In genomic region chr7:23334482-23335056, GRCh38 we compare ENCODE assay signal across 9 cellular contexts. TPM values are rescaled to one million over a fixed set of nuclear protein-coding genes. Genes with fewer than 3 reads are reported as not detected.
A peak's percentile ranks its signal among the peaks of the same experiment; 100 is the strongest.
DNase-seq lines count a peak whose midpoint lies in the region; ATAC-seq and TF ChIP-seq lines count a peak whose summit lies in the region.
"Had no signal": no experiment of that assay in that cellular context is flagged by ENCODE, and none has a peak within 500 bp of the region (broad histone marks: within the 10 kb centered on the region; RNA-seq: fewer than 3 reads in every experiment).

No MANE protein-coding gene starts in this region.

- H3K27ac ChIP-seq in AG04450 (ENCODE audit: low read depth, low read length) (peak overlapping the region; percentile 12), liver (ENCODE audit: low read depth in 1 of 2, low read length in 2 of 2) (peak overlapping the region in 1 of 2 donors; percentile 15)

- H3K9me3 Mint-ChIP-seq in brain: peaks cover 0 to 8% (median 0%) of the 10 kb centered on the region in 5 experiments
- H3K9me3 Mint-ChIP-seq in activated CD4-positive, alpha-beta memory T cell treated with anti-CD3 and anti-CD28 coated beads for 36 hours: peaks cover 2% of the 10 kb centered on the region
- H3K9me3 Mint-ChIP-seq: T-helper 2 cell treated with Interferon-gamma antibody and Interleukin-4, amounts not matched to agents 5 μg/mL and 100 μg/mL, for 36 hours had no signal

- peak overlapping the region in 4 of 5 experiments; percentile 22 to 85 (median 78) for H3K27ac Mint-ChIP-seq in brain
- no peak overlapping the region for H3K27ac Mint-ChIP-seq in activated CD4-positive, alpha-beta memory T cell treated with anti-CD3 and anti-CD28 coated beads for 36 hours
- H3K27ac Mint-ChIP-seq: T-helper 2 cell treated with Interferon-gamma antibody and Interleukin-4, amounts not matched to agents 5 μg/mL and 100 μg/mL, for 36 hours had no signal

- H3K9me3 ChIP-seq in AG04450 (ENCODE audit: control insufficient read depth, insufficient read depth, low read length) (peaks cover 6% of the 10 kb centered on the region; the same call in 1 of the 2 replicates), liver (ENCODE audit: control insufficient read depth in 4 of 4, low read length in 3 of 4) (no peaks in the 10 kb centered on the region)

- peak in 1 of 2 donors; percentile 35 for TF ChIP-seq RAD21 in liver (IDR thresholded peaks at IDR 0.05)

- CTCF ChIA-PET in AG04450 (lab: Charles Lee): no interaction called here
- CTCF ChIA-PET in activated CD4-positive, alpha-beta memory T cell treated with anti-CD3 and anti-CD28 coated beads for 36 hours (lab: Charles Lee): no interaction called here

- ATAC-seq in GM18520 (IDR thresholded peaks at IDR 0.05; ENCODE audit: unreplicated experiment): no peak

- peak overlapping the region in 1 of 5 experiments; percentile 26 for H3K4me3 Mint-ChIP-seq in brain
- no peak overlapping the region for H3K4me3 Mint-ChIP-seq in activated CD4-positive, alpha-beta memory T cell treated with anti-CD3 and anti-CD28 coated beads for 36 hours
- H3K4me3 Mint-ChIP-seq: T-helper 2 cell treated with Interferon-gamma antibody and Interleukin-4, amounts not matched to agents 5 μg/mL and 100 μg/mL, for 36 hours had no signal

- POLR2A ChIA-PET in AG04450 (lab: Yijun Ruan, JAX): interaction anchor here (1.0 to 2.1 kb wide), 3 partner anchors 9 to 23 kb away, joined by 3 to 8 read pairs (median 3); no protein-coding TSS in a partner anchor
- POLR2A ChIA-PET in activated CD4-positive, alpha-beta memory T cell treated with anti-CD3 and anti-CD28 coated beads for 36 hours (lab: Charles Lee): no interaction called here

- intact Hi-C loops in activated CD4-positive, alpha-beta memory T cell treated with anti-CD3 and anti-CD28 coated beads for 36 hours (cut with micrococcal nuclease): no loop called here

- H3K27me3 ChIP-seq in AG04450 (ENCODE audit: control insufficient read depth, insufficient read depth, low read length) (no peaks in the 10 kb centered on the region), liver (ENCODE audit: control insufficient read depth in 4 of 4, insufficient read depth in 4 of 4, low read length in 3 of 4) (no peaks in the 10 kb centered on the region)

- peaks cover 91% of the 10 kb centered on the region for H3K36me3 Mint-ChIP-seq in brain
- peaks cover 2% of the 10 kb centered on the region for H3K36me3 Mint-ChIP-seq in activated CD4-positive, alpha-beta memory T cell treated with anti-CD3 and anti-CD28 coated beads for 36 hours

- no peak overlapping the region for H3K9ac ChIP-seq in liver (ENCODE audit: low read depth in 1 of 2, low read length in 2 of 2)

- H3K4me1 Mint-ChIP-seq in brain: peaks cover 31% of the 10 kb centered on the region
- no peaks in the 10 kb centered on the region for H3K4me1 Mint-ChIP-seq in activated CD4-positive, alpha-beta memory T cell treated with anti-CD3 and anti-CD28 coated beads for 36 hours (ENCODE audit: low read depth)

- no peaks in the 10 kb centered on the region for H3K36me3 ChIP-seq in liver (ENCODE audit: control insufficient read depth in 4 of 4, insufficient read depth in 3 of 4, low read depth in 1 of 4, low read length in 3 of 4)

- H3K27me3 Mint-ChIP-seq in brain: no peaks in the 10 kb centered on the region
- H3K27me3 Mint-ChIP-seq in activated CD4-positive, alpha-beta memory T cell treated with anti-CD3 and anti-CD28 coated beads for 36 hours: peaks cover 14% of the 10 kb centered on the region

- DNase-seq in AG04450 (ENCODE audit: low read depth, low spot score): peak; percentile 91
- DNase-seq in HuH-7 (ENCODE audit: low spot score): peak; percentile 80
- no peak for DNase-seq in stimulated activated naive CD4-positive, alpha-beta T cell treated with Interleukin-2 at 50 U/mL for 16 hours (lab: John Stamatoyannopoulos, UW)
- DNase-seq in activated CD4-positive, alpha-beta memory T cell treated with anti-CD3 and anti-CD28 coated beads for 36 hours: no peak
- no peak for DNase-seq in activated effector memory CD4-positive, alpha-beta T cell treated with Interleukin-2 at 50 U/mL for 16 hours

- H3K4me1 ChIP-seq in liver (ENCODE audit: control insufficient read depth in 4 of 4, insufficient read depth in 4 of 4, low read length in 3 of 4): peaks cover 12 to 64% (median 52%) of the 10 kb centered on the region in 4 donors

- WGBS in liver: 11% methylated on average over 5 of the region's 5 CpGs

- H3K4me3 ChIP-seq in AG04450 (ENCODE audit: low read depth, low read length): no peak overlapping the region
- H3K4me3 ChIP-seq in liver (ENCODE audit: low read depth in 1 of 3, low read length in 3 of 3): no peak overlapping the region

- TF ChIP-seq CTCF in AG04450 (IDR thresholded peaks at IDR 0.05; ENCODE audit: low read depth, low read length) (no peak), brain (conservative IDR thresholded peaks at IDR 0.05) (no peak), liver (IDR thresholded peaks at IDR 0.05; ENCODE audit: low read depth, low read length, missing input control) (no peak)

TF ChIP-seq in liver, 16 proteins besides CTCF, POLR2A, EP300 and RAD21:
- TF ChIP-seq GABPA (IDR thresholded peaks at IDR 0.05 in 1 of 2, conservative IDR thresholded peaks at IDR 0.05 in 1 of 2): no peak
- TF ChIP-seq HNF4A (conservative IDR thresholded peaks at IDR 0.05): peak in 1 of 2 donors; percentile 67
- TF ChIP-seq EGR1 (IDR thresholded peaks at IDR 0.05; ENCODE audit: low read depth in 2 of 2): no peak
- TF ChIP-seq MAX (IDR thresholded peaks at IDR 0.05): no peak
- TF ChIP-seq REST (IDR thresholded peaks at IDR 0.05): no peak
- peak; percentile 14 for TF ChIP-seq ATF3 (IDR thresholded peaks at IDR 0.05)
- no peak for TF ChIP-seq FOXA2 (IDR thresholded peaks at IDR 0.05)
- peak; percentile 23 for TF ChIP-seq NR2F2 (IDR thresholded peaks at IDR 0.05)
- peak; percentile 18 to 43 for TF ChIP-seq RXRA (IDR thresholded peaks at IDR 0.05)
- no peak for TF ChIP-seq HNF4G (IDR thresholded peaks at IDR 0.05)
- peak in 1 of 2 donors; percentile 61 for TF ChIP-seq JUND (IDR thresholded peaks at IDR 0.05)
- peak; percentile 30 for TF ChIP-seq SP1 (IDR thresholded peaks at IDR 0.05)

RNA-seq across cellular contexts. Expression of gene MALSU1, which starts 35.4 kb away (rescaled TPM):
- polyA plus RNA-seq in AG04450 (2011; rRNA removed) (66.8 and 82.2 TPM in 2 replicates), brain (ENCODE audit: insufficient read depth, low read depth, low replicate concordance) (37.1 TPM), liver (10 to 100 TPM; 39.4 to 84.6 TPM)
- 21.3 and 40.9 TPM in 2 replicates for polyA minus RNA-seq in AG04450 (2011; rRNA and poly(A)+ RNA removed)
- 10 to 100 TPM; 30.3 to 41.6 TPM for total RNA-seq in liver
- 100 to 1,000 TPM; 100 to 101 TPM for total RNA-seq in activated CD4-positive, alpha-beta memory T cell treated with anti-CD3 and anti-CD28 coated beads for 36 hours

Comparison
In these comparisons a context has a peak if more than half of its experiments do, and no peak if none do; other contexts are left out.
1. DNase-seq: peak in AG04450 (single experiment) and HuH-7 (single experiment); none in stimulated activated naive CD4-positive, alpha-beta T cell treated with Interleukin-2 at 50 U/mL for 16 hours (single experiment), activated CD4-positive, alpha-beta memory T cell treated with anti-CD3 and anti-CD28 coated beads for 36 hours (single experiment) and activated effector memory CD4-positive, alpha-beta T cell treated with Interleukin-2 at 50 U/mL for 16 hours (single experiment).